Comparison of ENCODE assay signal across 18 cellular contexts in genomic region chr1:218482683-218483082, GRCh38.
DNase-seq lines count a peak whose midpoint lies in the region; ATAC-seq and TF ChIP-seq lines count a peak whose summit lies in the region.
"Had no signal": no experiment of that assay in that cellular context is flagged by ENCODE, and none has a peak within 500 bp of the region (broad histone marks: within the 10 kb centered on the region; RNA-seq: fewer than 3 reads in every experiment).

No MANE protein-coding gene starts in this region.

- no peak overlapping the region for H2BK12ac ChIP-seq in mesenchymal stem cell (ENCODE audit: low read length in 2 of 2)

- TF ChIP-seq CTCF in RWPE2 (IDR thresholded peaks at IDR 0.05; ENCODE audit: poor library complexity, severe bottlenecking) (no peak), esophagus muscularis mucosa (IDR thresholded peaks at IDR 0.05) (no peak)

- H3K27me3 ChIP-seq in ACC112 (ENCODE audit: insufficient read depth, low read length) = no peaks in the 10 kb centered on the region
- H3K27me3 ChIP-seq in RWPE2 (ENCODE audit: insufficient read depth, poor library complexity, severe bottlenecking) = no peaks in the 10 kb centered on the region
- H3K27me3 ChIP-seq in esophagus muscularis mucosa = no peaks in the 10 kb centered on the region
- no peaks in the 10 kb centered on the region for H3K27me3 ChIP-seq in mesenchymal stem cell (ENCODE audit: control insufficient read depth in 1 of 2, insufficient read depth in 1 of 2, low read length in 2 of 2)
- no peaks in the 10 kb centered on the region for H3K27me3 ChIP-seq in HAP-1 (ENCODE audit: low read depth)
- H3K27me3 ChIP-seq: hepatocyte, neural progenitor cell had no signal

- no peak overlapping the region for H2BK15ac ChIP-seq in mesenchymal stem cell (ENCODE audit: low read depth, poor library complexity, severe bottlenecking)

- WGBS in esophagus muscularis mucosa = 69% methylated on average over 5 of the region's 5 CpGs
- 93% methylated on average over 4 of the region's 5 CpGs for WGBS in mesenchymal stem cell

- intact Hi-C loops in esophagus muscularis mucosa (cut with DNase I) (no loop called here), head of caudate nucleus (cut with DNase I) (no loop called here)

- in situ Hi-C loops in HAP-1 (cut with MboI; ENCODE audit: low sequenced_read_pairs) = no loop called here

- no peak overlapping the region for H2AK5ac ChIP-seq in mesenchymal stem cell (ENCODE audit: low read length, severe bottlenecking)

- H3K18ac ChIP-seq in mesenchymal stem cell (ENCODE audit: low read depth in 1 of 2, low read length in 2 of 2) = peak overlapping the region in 1 of 2 experiments; percentile 43

- H3K4me1 ChIP-seq in ACC112 (ENCODE audit: control insufficient read depth, insufficient read depth, low read length, unreplicated experiment) (peaks cover 41% of the 10 kb centered on the region), RWPE2 (ENCODE audit: insufficient read depth, poor library complexity, severe bottlenecking) (peaks cover 31% of the 10 kb centered on the region), esophagus muscularis mucosa (peaks cover 28 to 48% (median 41%) of the 10 kb centered on the region in 4 donors), mesenchymal stem cell (ENCODE audit: control insufficient read depth, insufficient read depth, low read depth, low read length) (peaks cover 3% of the 10 kb centered on the region), HAP-1 (peaks cover 3% of the 10 kb centered on the region; the same call in 1 of the 2 replicates)
- H3K4me1 ChIP-seq: neural progenitor cell had no signal

- no peak for ATAC-seq in RWPE2 (ENCODE audit: low read depth)

- peak overlapping the region; percentile 23 for H4K91ac ChIP-seq in mesenchymal stem cell (ENCODE audit: low read length)

- H3K9ac ChIP-seq in mesenchymal stem cell (ENCODE audit: low read length) = peak overlapping the region; percentile 1
- H3K9ac ChIP-seq: neural progenitor cell had no signal

- H3K36me3 ChIP-seq in ACC112 (ENCODE audit: insufficient read depth, low read length) (no peaks in the 10 kb centered on the region), RWPE2 (ENCODE audit: low read depth) (no peaks in the 10 kb centered on the region), esophagus muscularis mucosa (no peaks in the 10 kb centered on the region), mesenchymal stem cell (ENCODE audit: control insufficient read depth in 1 of 2, insufficient read depth in 2 of 2, low read depth in 1 of 2, low read length in 2 of 2) (no peaks in the 10 kb centered on the region), HAP-1 (replicated peaks) (no peaks in the 10 kb centered on the region)
- H3K36me3 ChIP-seq: neural progenitor cell had no signal

- TF ChIP-seq EP300 in esophagus muscularis mucosa (IDR thresholded peaks at IDR 0.05) = no peak

- H3K79me1 ChIP-seq in mesenchymal stem cell (replicated peaks; ENCODE audit: low read length, poor library complexity, severe bottlenecking) = no peaks in the 10 kb centered on the region

- no peak overlapping the region for H3K4me2 ChIP-seq in mesenchymal stem cell (ENCODE audit: low read length, poor library complexity, severe bottlenecking)
- H3K4me2 ChIP-seq: hepatocyte, neural progenitor cell had no signal

- H3K4me3 ChIP-seq in ACC112 (ENCODE audit: low read depth, low read length) (no peak overlapping the region), RWPE2 (ENCODE audit: severe bottlenecking) (no peak overlapping the region), esophagus muscularis mucosa (no peak overlapping the region), mesenchymal stem cell (ENCODE audit: insufficient read depth in 1 of 2, low read depth in 1 of 2, low read length in 2 of 2) (no peak overlapping the region), HAP-1 (no peak overlapping the region)
- H3K4me3 ChIP-seq: hepatocyte, neural progenitor cell had no signal

- H3K79me2 ChIP-seq in ACC112 (ENCODE audit: control insufficient read depth, insufficient read depth, low read length, unreplicated experiment) = no peaks in the 10 kb centered on the region
- H3K79me2 ChIP-seq: hepatocyte had no signal

- no peak overlapping the region for H2BK5ac ChIP-seq in mesenchymal stem cell (ENCODE audit: low read depth, low read length, poor library complexity, severe bottlenecking)

- no peak overlapping the region for H2BK120ac ChIP-seq in mesenchymal stem cell (ENCODE audit: low read depth, low read length)

- H3K23ac ChIP-seq in mesenchymal stem cell (ENCODE audit: low read length in 2 of 2) = no peak overlapping the region

- H3K4ac ChIP-seq in mesenchymal stem cell (ENCODE audit: low read depth in 1 of 2, low read length in 2 of 2) = no peak overlapping the region

- no peak overlapping the region for H3K14ac ChIP-seq in mesenchymal stem cell (ENCODE audit: low read length in 2 of 2)

- H2AFZ ChIP-seq in ACC112 (ENCODE audit: low read length, unreplicated experiment) (no peak overlapping the region), mesenchymal stem cell (ENCODE audit: low read depth, low read length) (no peak overlapping the region)
- H2AFZ ChIP-seq: hepatocyte, neural progenitor cell had no signal

- DNase-seq in RWPE2 (ENCODE audit: low spot score) (no peak), esophagus muscularis mucosa (ENCODE audit: extremely low spot score) (no peak), mesenchymal stem cell (no peak), HAP-1 (ENCODE audit: low spot score in 2 of 2) (no peak), head of caudate nucleus (no peak), NCI-H2227 (lab: John Stamatoyannopoulos, UW; ENCODE audit: unreplicated experiment) (no peak)
- DNase-seq in activated CD4-positive, CD25-positive, alpha-beta regulatory T cell (lab: John Stamatoyannopoulos, UW) = no peak
- DNase-seq: activated CD4-positive, CD25-positive, alpha-beta regulatory T cell treated with anti-CD3 and anti-CD28 coated beads, Interleukin-2, amount 50 U/mL, for 72 hours; amniotic stem cell; CD4-positive, alpha-beta memory T cell; DND-41; midbrain; NCI-H2029 treated with DMSO at 0.1 percent for 48 hours; NCI-H510A treated with DMSO at 0.1 percent for 48 hours; stimulated activated naive CD4-positive, alpha-beta T cell treated with Interleukin-2 at 50 U/mL for 16 hours had no signal

- H3K27ac ChIP-seq in ACC112 (ENCODE audit: low read depth, low read length) (peak overlapping the region; percentile 54), RWPE2 (ENCODE audit: poor library complexity, severe bottlenecking) (peak overlapping the region; percentile 92), esophagus muscularis mucosa (replicated peaks in 1 of 4) (peak overlapping the region; percentile 8 to 78 (median 38)), mesenchymal stem cell (ENCODE audit: low read length, poor library complexity, severe bottlenecking) (no peak overlapping the region)
- H3K27ac ChIP-seq: hepatocyte, neural progenitor cell had no signal

- no peaks in the 10 kb centered on the region for H3K9me3 ChIP-seq in RWPE2 (ENCODE audit: severe bottlenecking)
- no peaks in the 10 kb centered on the region for H3K9me3 ChIP-seq in esophagus muscularis mucosa
- no peaks in the 10 kb centered on the region for H3K9me3 ChIP-seq in mesenchymal stem cell (ENCODE audit: control insufficient read depth, low read length)
- H3K9me3 ChIP-seq in HAP-1 = no peaks in the 10 kb centered on the region

- no peak overlapping the region for H4K8ac ChIP-seq in mesenchymal stem cell (ENCODE audit: low read length)

- no peak for TF ChIP-seq POLR2A in esophagus muscularis mucosa (IDR thresholded peaks at IDR 0.05; ENCODE audit: low read depth)
